Comparison of ENCODE assay signal across 8 cellular contexts in the genomic region with DNA sequence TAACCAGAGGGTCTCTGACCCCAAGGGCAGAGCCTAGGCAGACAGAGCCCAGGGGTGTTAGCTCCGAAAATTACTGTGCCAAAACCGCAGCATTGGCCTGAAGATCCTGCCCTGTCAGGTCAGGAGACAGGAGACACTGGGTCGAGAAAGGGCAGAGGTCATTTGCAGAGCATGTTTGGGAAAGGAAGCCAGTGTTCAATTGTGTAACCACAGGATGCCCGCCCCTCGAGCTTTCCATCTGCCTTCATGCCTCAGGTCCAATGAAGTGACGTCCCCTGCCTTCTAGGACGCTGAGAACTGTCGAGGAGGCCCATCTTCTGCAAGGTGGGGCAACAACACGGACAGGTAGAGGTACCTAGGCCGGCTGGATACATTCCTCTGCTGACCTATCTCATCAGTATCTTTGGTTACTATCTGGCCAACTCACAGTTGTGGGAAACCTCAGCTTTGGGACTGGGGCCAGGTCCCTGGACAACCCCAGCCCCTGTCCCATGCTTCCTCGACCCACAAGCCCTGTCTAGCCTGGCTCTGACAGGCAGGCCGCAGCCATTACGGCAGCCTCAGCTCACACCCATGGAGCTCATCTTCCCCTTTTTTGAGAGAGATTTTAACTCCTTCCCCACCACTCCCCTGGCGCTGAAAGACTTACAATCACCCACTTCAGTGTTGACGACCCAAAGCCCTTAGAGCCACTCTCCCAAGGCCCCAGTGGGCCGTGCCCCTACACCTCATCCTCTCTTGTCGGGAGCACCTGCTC. TPM values are rescaled to one million over a fixed set of nuclear protein-coding genes. Genes with fewer than 3 reads are reported as not detected.
DNase-seq lines count a peak whose midpoint lies in the region; ATAC-seq lines count a peak whose summit lies in the region.

No MANE protein-coding gene starts in this region.

- peaks cover 11% of the 10 kb centered on the region for H3K36me3 Mint-ChIP-seq in activated naive CD4-positive, alpha-beta T cell treated with anti-CD3 and anti-CD28 coated beads for 36 hours (ENCODE audit: low read depth)
- peaks cover 5% of the 10 kb centered on the region for H3K36me3 Mint-ChIP-seq in T-helper 17 cell (ENCODE audit: low read depth)
- H3K36me3 Mint-ChIP-seq in natural killer cell treated with Interleukin-12 subunit alpha and Interleukin-12 subunit beta and Interleukin-15 and Interleukin-18, amount 100 ng/mL, for 72 hours, result peaks cover 4% of the 10 kb centered on the region

- peak overlapping the region; percentile 88 for H3K27ac Mint-ChIP-seq in activated naive CD4-positive, alpha-beta T cell treated with anti-CD3 and anti-CD28 coated beads for 36 hours
- H3K27ac Mint-ChIP-seq in T-helper 17 cell, result peak overlapping the region; percentile 96
- H3K27ac Mint-ChIP-seq in natural killer cell treated with Interleukin-12 subunit alpha and Interleukin-12 subunit beta and Interleukin-15 and Interleukin-18, amount 100 ng/mL, for 72 hours, result peak overlapping the region; percentile 88 to 97

- intact Hi-C loops in activated naive CD4-positive, alpha-beta T cell treated with anti-CD3 and anti-CD28 coated beads for 36 hours (cut with micrococcal nuclease), result loop anchor here (1.0 kb wide), 1 partner anchor 17 kb away; a partner anchor contains a TSS

- DNase-seq in activated naive CD4-positive, alpha-beta T cell treated with anti-CD3 and anti-CD28 coated beads for 36 hours, result peak; percentile 49
- no peak for DNase-seq in activated naive CD4-positive, alpha-beta T cell treated with Interleukin-2 at 50 U/mL for 16 hours
- DNase-seq in T-helper 17 cell, result no peak
- DNase-seq in natural killer cell treated with Interleukin-12 subunit alpha and Interleukin-12 subunit beta and Interleukin-15 and Interleukin-18, amount 100 ng/mL, for 72 hours (ENCODE audit: low spot score), result no peak
- DNase-seq in COLO829 (ENCODE audit: low spot score), result no peak
- no peak for DNase-seq in HCEC 1CT

- H3K4me1 Mint-ChIP-seq in activated naive CD4-positive, alpha-beta T cell treated with anti-CD3 and anti-CD28 coated beads for 36 hours (ENCODE audit: low read depth), result peaks cover 23% of the 10 kb centered on the region
- H3K4me1 Mint-ChIP-seq in T-helper 17 cell, result peaks cover 30% of the 10 kb centered on the region
- peaks cover 22 to 26% of the 10 kb centered on the region in 2 donors for H3K4me1 Mint-ChIP-seq in natural killer cell treated with Interleukin-12 subunit alpha and Interleukin-12 subunit beta and Interleukin-15 and Interleukin-18, amount 100 ng/mL, for 72 hours (ENCODE audit: low read depth in 2 of 2)

- ATAC-seq in HG03103 (IDR thresholded peaks at IDR 0.05; ENCODE audit: low read depth, unreplicated experiment) (peak; percentile 2), T-helper 17 cell (peak; percentile 49), esophagus mucosa (peak; percentile 44)
- ATAC-seq in natural killer cell treated with Interleukin-12 subunit alpha and Interleukin-12 subunit beta and Interleukin-15 and Interleukin-18, amount 100 ng/mL, for 72 hours, result peak; percentile 15 to 24

- H3K4me3 Mint-ChIP-seq in activated naive CD4-positive, alpha-beta T cell treated with anti-CD3 and anti-CD28 coated beads for 36 hours, result peak overlapping the region; percentile 91
- H3K4me3 Mint-ChIP-seq in T-helper 17 cell, result peak overlapping the region; percentile 98
- peak overlapping the region; percentile 99 for H3K4me3 Mint-ChIP-seq in natural killer cell treated with Interleukin-12 subunit alpha and Interleukin-12 subunit beta and Interleukin-15 and Interleukin-18, amount 100 ng/mL, for 72 hours

- CTCF ChIA-PET in activated naive CD4-positive, alpha-beta T cell treated with anti-CD3 and anti-CD28 coated beads for 36 hours (lab: Charles Lee), result interaction anchor here (0.6 to 3.0 kb wide), 8 partner anchors 8 to 203 kb away, joined by 3 to 15 read pairs (median 6); a partner anchor contains a TSS

- H3K9me3 ChIP-seq in T-helper 17 cell (ENCODE audit: control insufficient read depth, low read length, poor library complexity, severe bottlenecking), result no peaks in the 10 kb centered on the region

- H3K27me3 Mint-ChIP-seq in activated naive CD4-positive, alpha-beta T cell treated with anti-CD3 and anti-CD28 coated beads for 36 hours (ENCODE audit: low read depth), result no peaks in the 10 kb centered on the region
- no peaks in the 10 kb centered on the region for H3K27me3 Mint-ChIP-seq in T-helper 17 cell
- no peaks in the 10 kb centered on the region for H3K27me3 Mint-ChIP-seq in natural killer cell treated with Interleukin-12 subunit alpha and Interleukin-12 subunit beta and Interleukin-15 and Interleukin-18, amount 100 ng/mL, for 72 hours

- H3K9me3 Mint-ChIP-seq in activated naive CD4-positive, alpha-beta T cell treated with anti-CD3 and anti-CD28 coated beads for 36 hours, result no peaks in the 10 kb centered on the region
- no peaks in the 10 kb centered on the region for H3K9me3 Mint-ChIP-seq in natural killer cell treated with Interleukin-12 subunit alpha and Interleukin-12 subunit beta and Interleukin-15 and Interleukin-18, amount 100 ng/mL, for 72 hours

RNA-seq across cellular contexts. Expression of a gene that starts 1.3 kb away (rescaled TPM):
- total RNA-seq in activated naive CD4-positive, alpha-beta T cell treated with anti-CD3 and anti-CD28 coated beads for 36 hours, result 10 to 100 TPM; 28.1 to 30.6 TPM
- 10 to 100 TPM; 71.9 to 76.4 TPM for total RNA-seq in T-helper 17 cell
- 38.3 TPM for total RNA-seq in esophagus mucosa
- 10 to 100 TPM; 68.0 to 80.0 TPM for total RNA-seq in natural killer cell treated with Interleukin-12 subunit alpha and Interleukin-12 subunit beta and Interleukin-15 and Interleukin-18, amount 100 ng/mL, for 72 hours

RNA-seq across cellular contexts. Expression of a gene that starts 17.2 kb away (rescaled TPM):
- 100 to 1,000 TPM; 112 to 119 TPM for total RNA-seq in activated naive CD4-positive, alpha-beta T cell treated with anti-CD3 and anti-CD28 coated beads for 36 hours
- 100 to 1,000 TPM in 1 of 2 donors, 10 to 100 TPM in 1; 97.5 to 101 TPM for total RNA-seq in T-helper 17 cell
- total RNA-seq in esophagus mucosa, result 1.2 TPM
- 100 to 1,000 TPM; 227 to 312 TPM for total RNA-seq in natural killer cell treated with Interleukin-12 subunit alpha and Interleukin-12 subunit beta and Interleukin-15 and Interleukin-18, amount 100 ng/mL, for 72 hours

RNA-seq across cellular contexts. Expression of a gene that starts 20.5 kb away (rescaled TPM):
- total RNA-seq in activated naive CD4-positive, alpha-beta T cell treated with anti-CD3 and anti-CD28 coated beads for 36 hours, result not detected
- not detected for total RNA-seq in T-helper 17 cell
- 0.12 TPM for total RNA-seq in esophagus mucosa
- total RNA-seq in natural killer cell treated with Interleukin-12 subunit alpha and Interleukin-12 subunit beta and Interleukin-15 and Interleukin-18, amount 100 ng/mL, for 72 hours, result not detected

RNA-seq across cellular contexts. Expression of a gene that starts 50.4 kb away (rescaled TPM):
- total RNA-seq in activated naive CD4-positive, alpha-beta T cell treated with anti-CD3 and anti-CD28 coated beads for 36 hours, result under 1 TPM; 0.19 to 0.22 TPM
- total RNA-seq in T-helper 17 cell (under 1 TPM; 0.13 to 0.25 TPM), esophagus mucosa (2.7 TPM)
- total RNA-seq in natural killer cell treated with Interleukin-12 subunit alpha and Interleukin-12 subunit beta and Interleukin-15 and Interleukin-18, amount 100 ng/mL, for 72 hours, result 1 to 10 TPM; 5.8 to 5.9 TPM

Comparison
In these comparisons a context has a peak if more than half of its experiments do, and no peak if none do; other contexts are left out.
1. RNA of a gene that starts 17.2 kb away (total RNA-seq): 227 to 312 TPM in natural killer cell treated with Interleukin-12 subunit alpha and Interleukin-12 subunit beta and Interleukin-15 and Interleukin-18, amount 100 ng/mL, for 72 hours, 112 to 119 TPM in activated naive CD4-positive, alpha-beta T cell treated with anti-CD3 and anti-CD28 coated beads for 36 hours and 97.5 to 101 TPM in T-helper 17 cell; 1.2 TPM in esophagus mucosa (single experiment); every median in the first group is over 10 times any median in the second.
2. Peak in every context shown above with its lines, with median percentiles within 50 percentile points of each other: H3K27ac Mint-ChIP-seq, H3K4me3 Mint-ChIP-seq and ATAC-seq.